Comparison of ENCODE assay signal across 10 cellular contexts in genomic region chr10:71397340-71398212, GRCh38. TPM values are rescaled to one million over a fixed set of nuclear protein-coding genes. Genes with fewer than 3 reads are reported as not detected.
A peak's percentile ranks its signal among the peaks of the same experiment; 100 is the strongest.
DNase-seq lines count a peak whose midpoint lies in the region; ATAC-seq and TF ChIP-seq lines count a peak whose summit lies in the region.
"Had no signal": no experiment of that assay in that cellular context is flagged by ENCODE, and none has a peak within 500 bp of the region (broad histone marks: within the 10 kb centered on the region; RNA-seq: fewer than 3 reads in every experiment).

No MANE protein-coding gene starts in this region.

- H2BK15ac ChIP-seq in neuronal stem cell (ENCODE audit: low read length), result no peak overlapping the region

- H3K9me3 ChIP-seq in BLaER1 (no peaks in the 10 kb centered on the region), HUES6 (ENCODE audit: control insufficient read depth, insufficient read depth, low read depth, low read length) (no peaks in the 10 kb centered on the region), endodermal cell (ENCODE audit: control insufficient read depth, low read length) (no peaks in the 10 kb centered on the region), neuronal stem cell (replicated peaks in 1 of 2; ENCODE audit: control insufficient read depth in 2 of 2, insufficient read depth in 1 of 2, low read depth in 1 of 2, low read length in 2 of 2) (peaks cover 0 to 2% of the 10 kb centered on the region in 2 donors), PC-3 (ENCODE audit: low read length) (no peaks in the 10 kb centered on the region)

- H3K4me2 ChIP-seq in BLaER1 (peak overlapping the region; percentile 93), neuronal stem cell (ENCODE audit: insufficient read depth, low read length, poor library complexity, severe bottlenecking) (peak overlapping the region; percentile 83), PC-3 (ENCODE audit: low read length) (no peak overlapping the region)

- 2 to 3% methylated on average over 32 to 75 of the region's 75 CpGs for WGBS in endodermal cell (ENCODE audit: insufficient coverage in 1 of 2, insufficient read length in 1 of 2), 2 experiments
- no CpG with 5 or more reads among the region's 75 CpGs for WGBS in neuronal stem cell (ENCODE audit: extremely low coverage in 2 of 2, insufficient read length in 2 of 2, insufficient replicate concordance in 1 of 2), 2 donors

- H3K27ac Mint-ChIP-seq in endodermal cell, result no peak overlapping the region

- H2BK120ac ChIP-seq in neuronal stem cell (ENCODE audit: low read depth, low read length), result no peak overlapping the region

- peaks cover 73% of the 10 kb centered on the region for H3K27me3 Mint-ChIP-seq in endodermal cell (ENCODE audit: insufficient read depth)

- H4K8ac ChIP-seq in neuronal stem cell (ENCODE audit: low read depth, low read length), result no peak overlapping the region

- BruUV-seq in PC-3 (replicated peaks; lab: Mats Ljungman, UMichigan), result no TSS peak

- H2AFZ ChIP-seq in neuronal stem cell (ENCODE audit: low read length), result peak overlapping the region; percentile 87
- H2AFZ ChIP-seq in PC-3 (ENCODE audit: low read length), result no peak overlapping the region

- peaks cover 52% of the 10 kb centered on the region for H3K27me3 ChIP-seq in BLaER1
- H3K27me3 ChIP-seq in HUES6 (ENCODE audit: control insufficient read depth, insufficient read depth, low read length), result peaks cover 66% of the 10 kb centered on the region
- H3K27me3 ChIP-seq in endodermal cell (ENCODE audit: control insufficient read depth, insufficient read depth, low read length, poor library complexity, severe bottlenecking), result peaks cover 55% of the 10 kb centered on the region
- H3K27me3 ChIP-seq in neuronal stem cell (ENCODE audit: control insufficient read depth in 3 of 3, insufficient read depth in 3 of 3, low read depth in 1 of 3, low read length in 3 of 3), result peaks cover 17 to 93% (median 30%) of the 10 kb centered on the region in 3 experiments
- H3K27me3 ChIP-seq in PC-3 (ENCODE audit: low read length), result peaks cover 22% of the 10 kb centered on the region

- H3K4me3 Mint-ChIP-seq in endodermal cell, result peak overlapping the region; percentile 49

- ATAC-seq in PC-3, result no peak

- peaks cover 5% of the 10 kb centered on the region for H3K4me1 Mint-ChIP-seq in endodermal cell

- H3K27ac ChIP-seq in BLaER1 (no peak overlapping the region), HUES6 (ENCODE audit: low read depth, low read length) (no peak overlapping the region), endodermal cell (ENCODE audit: low read depth, low read length) (no peak overlapping the region), neuronal stem cell (replicated peaks; ENCODE audit: low read length) (no peak overlapping the region), PC-3 (ENCODE audit: low read length) (no peak overlapping the region)

- H3K4me1 ChIP-seq in BLaER1 (peaks cover 25% of the 10 kb centered on the region), HUES6 (ENCODE audit: control insufficient read depth, insufficient read depth, low read length) (peaks cover 23% of the 10 kb centered on the region), endodermal cell (ENCODE audit: control insufficient read depth, insufficient read depth, low read length) (peaks cover 7% of the 10 kb centered on the region), neuronal stem cell (ENCODE audit: control insufficient read depth in 2 of 2, insufficient read depth in 1 of 2, low read depth in 1 of 2, low read length in 2 of 2) (peaks cover 0 to 5% of the 10 kb centered on the region in 2 donors), PC-3 (ENCODE audit: insufficient read depth, low read length) (no peaks in the 10 kb centered on the region)

- H3K9me3 Mint-ChIP-seq in endodermal cell, result no peaks in the 10 kb centered on the region

- H3K36me3 Mint-ChIP-seq in endodermal cell (ENCODE audit: low read depth), result no peaks in the 10 kb centered on the region

- no peaks in the 10 kb centered on the region for H3K36me3 ChIP-seq in BLaER1
- H3K36me3 ChIP-seq in HUES6 (ENCODE audit: control insufficient read depth, insufficient read depth, low read length), result no peaks in the 10 kb centered on the region
- H3K36me3 ChIP-seq in endodermal cell (ENCODE audit: control insufficient read depth, insufficient read depth, low read length), result no peaks in the 10 kb centered on the region
- H3K36me3 ChIP-seq in neuronal stem cell (replicated peaks in 1 of 2; ENCODE audit: control insufficient read depth in 2 of 2, insufficient read depth in 2 of 2, low read length in 2 of 2), result no peaks in the 10 kb centered on the region
- H3K36me3 ChIP-seq in PC-3 (ENCODE audit: low read depth, low read length), result no peaks in the 10 kb centered on the region

- H3K79me2 ChIP-seq in PC-3 (ENCODE audit: low read length), result no peaks in the 10 kb centered on the region

- no peak overlapping the region for H3K23ac ChIP-seq in neuronal stem cell (ENCODE audit: low read depth, low read length, poor library complexity)

- peak overlapping the region; percentile 53 for H2BK12ac ChIP-seq in neuronal stem cell (ENCODE audit: low read length)

- peak overlapping the region; percentile 28 for H2BK5ac ChIP-seq in neuronal stem cell (ENCODE audit: low read length)

- H4K20me1 ChIP-seq in BLaER1 (peaks cover 16% of the 10 kb centered on the region), PC-3 (ENCODE audit: low read length) (no peaks in the 10 kb centered on the region)

- H3K4ac ChIP-seq in neuronal stem cell (ENCODE audit: low read length), result no peak overlapping the region

- CTCF ChIA-PET in PC-3 (lab: Charles Lee), result interaction anchor here (0.6 kb wide), 1 partner anchor 20 kb away, joined by 3 read pairs; no protein-coding TSS in a partner anchor

- no peak overlapping the region for H4K91ac ChIP-seq in neuronal stem cell (ENCODE audit: low read depth, low read length, poor library complexity)

- peak overlapping the region; percentile 18 for H2AK5ac ChIP-seq in neuronal stem cell (ENCODE audit: low read depth, low read length)

- peak overlapping the region; percentile 57 for H3K9ac ChIP-seq in BLaER1
- H3K9ac ChIP-seq in HUES6 (ENCODE audit: low read length), result peak overlapping the region; percentile 51
- no peak overlapping the region for H3K9ac ChIP-seq in endodermal cell (ENCODE audit: extremely low read depth, low read length, poor library complexity, severe bottlenecking)
- peak overlapping the region; percentile 73 for H3K9ac ChIP-seq in neuronal stem cell (ENCODE audit: low read depth, low read length, poor library complexity)
- no peak overlapping the region for H3K9ac ChIP-seq in PC-3 (ENCODE audit: low read length)

- peak overlapping the region; percentile 79 for H3K18ac ChIP-seq in neuronal stem cell (ENCODE audit: low read length)

- POLR2A ChIA-PET in PC-3 (lab: Charles Lee; ENCODE audit: unreplicated experiment), result no interaction called here

- H3F3A ChIP-seq in PC-3 (ENCODE audit: low read length, unreplicated experiment), result no peaks in the 10 kb centered on the region

- peak overlapping the region; percentile 68 for H3K4me3 ChIP-seq in BLaER1
- H3K4me3 ChIP-seq in HUES6 (ENCODE audit: low read depth, low read length), result peak overlapping the region; percentile 56
- H3K4me3 ChIP-seq in endodermal cell (ENCODE audit: low read length), result peak overlapping the region; percentile 71
- H3K4me3 ChIP-seq in neuronal stem cell (ENCODE audit: low read length in 2 of 2), result peak overlapping the region in 1 of 2 donors; percentile 79
- no peak overlapping the region for H3K4me3 ChIP-seq in PC-3 (ENCODE audit: low read length)

- TF ChIP-seq CTCF in endodermal cell (conservative IDR thresholded peaks at IDR 0.05) (no peak), PC-3 (conservative IDR thresholded peaks at IDR 0.05; ENCODE audit: low read depth, low read length) (no peak)

- intact Hi-C loops in PC-3 (cut with micrococcal nuclease), result no loop called here

- DNase-seq in endodermal cell (peak; percentile 71), neuronal stem cell (ENCODE audit: low spot score) (peak; percentile 21), NCI-H345 (lab: John Stamatoyannopoulos, UW) (no peak), PC-3 (no peak), pons (ENCODE audit: low spot score) (no peak)
- no peak for DNase-seq in effector CD8-positive, alpha-beta T cell (lab: John Stamatoyannopoulos, UW)
- DNase-seq: RPMI8226 had no signal

- no peak overlapping the region for H3K14ac ChIP-seq in neuronal stem cell (ENCODE audit: low read length)

- no peaks in the 10 kb centered on the region for H3K79me1 ChIP-seq in neuronal stem cell (ENCODE audit: low read depth, low read length)

- H3K9me2 ChIP-seq in PC-3 (replicated peaks; ENCODE audit: low read length), result no peaks in the 10 kb centered on the region

RNA-seq across cellular contexts. Expression of gene CDH23, which starts 0.9 kb away (rescaled TPM):
- total RNA-seq in endodermal cell (1 to 10 TPM; 2.1 to 4.2 TPM), PC-3 (2014; rRNA removed) (not detected in 2 replicates)
- 9.2 TPM for polyA plus RNA-seq in endodermal cell (2013, experiment 1 of 2)
- polyA plus RNA-seq in endodermal cell (2013, experiment 2 of 2), result 10.8 TPM
- polyA plus RNA-seq in neuronal stem cell (2013, experiment 1 of 2), result 1.6 TPM
- 1.8 TPM for polyA plus RNA-seq in neuronal stem cell (2013, experiment 2 of 2)
- total RNA-seq: renal cortical epithelial cell had no signal

Comparison
In these comparisons a context has a peak if more than half of its experiments do, and no peak if none do; other contexts are left out.
1. H3K9ac ChIP-seq: peak in BLaER1 (single experiment), HUES6 (single experiment) and neuronal stem cell (single experiment); none in endodermal cell (single experiment) and PC-3 (single experiment).
2. DNase-seq: peak in endodermal cell (single experiment) and neuronal stem cell (single experiment); none in effector CD8-positive, alpha-beta T cell (single experiment), NCI-H345 (single experiment), PC-3 (single experiment) and pons (single experiment).